6 cellular contexts compared by ENCODE assay signal in genomic region chr3:122047773-122048172, GRCh38. TPM values are rescaled to one million over a fixed set of nuclear protein-coding genes. Genes with fewer than 3 reads are reported as not detected.
"Had no signal": no experiment of that assay in that cellular context is flagged by ENCODE, and none has a peak within 500 bp of the region (broad histone marks: within the 10 kb centered on the region; RNA-seq: fewer than 3 reads in every experiment).

No MANE protein-coding gene starts in this region.

RNA-seq across cellular contexts. Expression of gene CD86, which starts 7.4 kb away (rescaled TPM):
- total RNA-seq: kidney epithelial cell, osteocyte had no signal

RNA-seq across cellular contexts. Expression of gene ILDR1, which starts 25.7 kb away (rescaled TPM):
- total RNA-seq: occipital lobe, osteocyte, psoas muscle, sigmoid colon, thoracic aorta had no signal
- polyA plus RNA-seq: psoas muscle had no signal
